In genomic region chr12:116024769-116025168, GRCh38 we compare ENCODE assay signal across 28 cellular contexts.
"Had no signal": no experiment of that assay in that cellular context is flagged by ENCODE, and none has a peak within 500 bp of the region (broad histone marks: within the 10 kb centered on the region; RNA-seq: fewer than 3 reads in every experiment).

No MANE protein-coding gene starts in this region.

- DNase-seq: naive thymus-derived CD8-positive, alpha-beta T cell; nephron progenitor cell; nucleus accumbens; pancreas; retina; right cardiac atrium; right lobe of liver; sigmoid colon; small intestine; stimulated activated CD4-positive, alpha-beta T cell treated with anti-CD3 and anti-CD28 coated beads, Interleukin-15, amount 100 ng/mL, for 24 hours; stimulated activated CD4-positive, alpha-beta T cell treated with anti-CD3 and anti-CD28 coated beads, Interleukin-2, amount 100 ng/mL, for 24 hours; stimulated activated CD4-positive, alpha-beta T cell treated with anti-CD3 and anti-CD28 coated beads, Interleukin-2, amount 100 ng/mL, for 48 hours; stimulated activated CD4-positive, alpha-beta T cell treated with anti-CD3 and anti-CD28 coated beads, Interleukin-4, amount 100 ng/mL, for 24 hours; stimulated activated naive B cell treated with anti-CD40 and anti-IgM and Interleukin-4, amounts not matched to agents 10 μg/mL and 1 μg/mL and 100 μg/mL, for 72 hours; stimulated activated naive CD4-positive, alpha-beta T cell treated with Interleukin-2 at 50 U/mL for 16 hours; stomach; thyroid gland; transverse colon; upper lobe of right lung; uterus had no signal

- H3K27ac ChIP-seq: neutrophil, pancreas, prostate gland, right lobe of liver, sigmoid colon, stomach, thoracic aorta, thyroid gland, transverse colon, upper lobe of right lung, uterus had no signal

- H3K36me3 ChIP-seq: pancreas, prostate gland, right lobe of liver, sigmoid colon, thoracic aorta, thyroid gland, transverse colon, upper lobe of right lung, uterus had no signal

- H3K27me3 Mint-ChIP-seq: naive thymus-derived CD8-positive, alpha-beta T cell; natural killer cell treated with Interleukin-12 subunit alpha and Interleukin-12 subunit beta and Interleukin-15 and Interleukin-18, amount 100 ng/mL, for 72 hours; stimulated activated naive B cell treated with anti-CD40 and anti-IgM and Interleukin-4, amounts not matched to agents 10 μg/mL and 1 μg/mL and 100 μg/mL, for 72 hours; stimulated activated naive CD8-positive, alpha-beta T cell treated with anti-CD3 and anti-CD28 coated beads, Interleukin-15, Interleukin-2, amounts not matched to agents 100 ng/mL and 50 ng/mL, for 24 hours; type B pancreatic cell had no signal

- H3K27me3 ChIP-seq: neutrophil, pancreas, right lobe of liver, sigmoid colon, stomach, thyroid gland, transverse colon, upper lobe of right lung, uterus had no signal

- H3K4me1 ChIP-seq: prostate gland, right lobe of liver, transverse colon, upper lobe of right lung had no signal

- H3K36me3 Mint-ChIP-seq: natural killer cell treated with Interleukin-12 subunit alpha and Interleukin-12 subunit beta and Interleukin-15 and Interleukin-18, amount 100 ng/mL, for 72 hours had no signal

- H3K9me3 ChIP-seq: neutrophil, pancreas, prostate gland, right lobe of liver, sigmoid colon, stomach, thoracic aorta, thyroid gland, transverse colon, upper lobe of right lung, uterus had no signal

- H3K27ac Mint-ChIP-seq: nephron progenitor cell; stimulated activated effector memory CD8-positive, alpha-beta T cell treated with anti-CD3 and anti-CD28 coated beads, Interleukin-12 subunit alpha, Interleukin-12 subunit beta, amount 100 ng/mL, for 72 hours; stimulated activated naive B cell treated with anti-CD40 and anti-IgM and Interleukin-4, amounts not matched to agents 10 μg/mL and 1 μg/mL and 100 μg/mL, for 72 hours; type B pancreatic cell had no signal

- H3K9me3 Mint-ChIP-seq: naive thymus-derived CD8-positive, alpha-beta T cell; natural killer cell treated with Interleukin-12 subunit alpha and Interleukin-12 subunit beta and Interleukin-15 and Interleukin-18, amount 100 ng/mL, for 72 hours; nephron progenitor cell; neural crest cell; stimulated activated effector memory CD8-positive, alpha-beta T cell treated with anti-CD3 and anti-CD28 coated beads, Interleukin-12 subunit alpha, Interleukin-12 subunit beta, amount 100 ng/mL, for 72 hours; stimulated activated naive B cell treated with anti-CD40 and anti-IgM and Interleukin-4, amounts not matched to agents 10 μg/mL and 1 μg/mL and 100 μg/mL, for 72 hours; stimulated activated naive CD8-positive, alpha-beta T cell treated with anti-CD3 and anti-CD28 coated beads, Interleukin-15, Interleukin-2, amounts not matched to agents 100 ng/mL and 50 ng/mL, for 24 hours; type B pancreatic cell had no signal

- ATAC-seq: naive thymus-derived CD8-positive, alpha-beta T cell; natural killer cell treated with Interleukin-12 subunit alpha and Interleukin-12 subunit beta and Interleukin-15 and Interleukin-18, amount 100 ng/mL, for 72 hours; pancreas; right cardiac atrium; right lobe of liver; stimulated activated effector memory CD8-positive, alpha-beta T cell treated with anti-CD3 and anti-CD28 coated beads, Interleukin-12 subunit alpha, Interleukin-12 subunit beta, amount 100 ng/mL, for 72 hours; stimulated activated naive B cell treated with anti-CD40 and anti-IgM and Interleukin-4, amounts not matched to agents 10 μg/mL and 1 μg/mL and 100 μg/mL, for 72 hours; upper lobe of right lung had no signal

- H3K4me3 Mint-ChIP-seq: naive thymus-derived CD8-positive, alpha-beta T cell; natural killer cell treated with Interleukin-12 subunit alpha and Interleukin-12 subunit beta and Interleukin-15 and Interleukin-18, amount 100 ng/mL, for 72 hours; nephron progenitor cell; neural crest cell; stimulated activated effector memory CD8-positive, alpha-beta T cell treated with anti-CD3 and anti-CD28 coated beads, Interleukin-12 subunit alpha, Interleukin-12 subunit beta, amount 100 ng/mL, for 72 hours; stimulated activated naive B cell treated with anti-CD40 and anti-IgM and Interleukin-4, amounts not matched to agents 10 μg/mL and 1 μg/mL and 100 μg/mL, for 72 hours; stimulated activated naive CD8-positive, alpha-beta T cell treated with anti-CD3 and anti-CD28 coated beads, Interleukin-15, Interleukin-2, amounts not matched to agents 100 ng/mL and 50 ng/mL, for 24 hours; type B pancreatic cell had no signal

- H3K4me3 ChIP-seq: pancreas, prostate gland, right lobe of liver, sigmoid colon, stomach, thoracic aorta, thyroid gland, transverse colon, upper lobe of right lung, uterus had no signal
